ENCODE assay signal across 13 cellular contexts in the genomic region with DNA sequence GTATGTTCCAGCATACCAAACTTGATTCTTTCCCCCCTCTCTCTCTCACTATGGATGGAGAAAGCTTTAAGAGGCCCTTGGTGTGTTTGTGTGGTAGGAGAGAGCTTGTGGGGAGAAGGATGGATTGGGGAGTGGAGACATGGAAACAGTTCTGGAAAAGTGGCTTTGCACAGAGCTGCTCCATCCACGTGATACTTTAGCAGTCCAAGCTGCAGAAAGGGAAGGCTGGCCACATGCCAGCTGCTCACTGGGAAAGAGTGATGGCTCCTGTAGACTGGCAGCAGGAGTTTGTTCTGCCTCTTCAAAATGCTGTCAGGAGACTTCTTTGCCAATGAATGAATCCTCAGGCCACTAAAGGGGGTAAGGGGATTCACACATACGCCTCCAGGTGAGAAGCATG. TPM values are rescaled to one million over a fixed set of nuclear protein-coding genes. Genes with fewer than 3 reads are reported as not detected.
A peak's percentile ranks its signal among the peaks of the same experiment; 100 is the strongest.
DNase-seq lines count a peak whose midpoint lies in the region; ATAC-seq, FAIRE-seq and TF ChIP-seq lines count a peak whose summit lies in the region.
"Had no signal": no experiment of that assay in that cellular context is flagged by ENCODE, and none has a peak within 500 bp of the region (broad histone marks: within the 10 kb centered on the region; RNA-seq: fewer than 3 reads in every experiment).

No MANE protein-coding gene starts in this region.

- ATAC-seq in HG02885 (IDR thresholded peaks at IDR 0.05; ENCODE audit: poor library complexity, unreplicated experiment), result no peak
- ATAC-seq in activated CD8-positive, alpha-beta T cell treated with anti-CD3 and anti-CD28 coated beads for 36 hours, result no peak
- ATAC-seq: T-cell had no signal

- no peaks in the 10 kb centered on the region for H3K36me3 Mint-ChIP-seq in activated CD8-positive, alpha-beta T cell treated with anti-CD3 and anti-CD28 coated beads for 36 hours (ENCODE audit: low read depth)

- intact Hi-C loops in activated CD8-positive, alpha-beta T cell treated with anti-CD3 and anti-CD28 coated beads for 36 hours (cut with micrococcal nuclease), result no loop called here

- no peak for TF ChIP-seq EP300 in Ishikawa (IDR thresholded peaks at IDR 0.05; ENCODE audit: borderline replicate concordance)

- no peaks in the 10 kb centered on the region for H3K27me3 Mint-ChIP-seq in activated CD8-positive, alpha-beta T cell treated with anti-CD3 and anti-CD28 coated beads for 36 hours
- H3K27me3 Mint-ChIP-seq: T-cell had no signal

- CTCF ChIA-PET in activated CD8-positive, alpha-beta T cell treated with anti-CD3 and anti-CD28 coated beads for 36 hours (lab: Charles Lee), result interaction anchor here (1.1 to 1.2 kb wide), 2 partner anchors 21 to 567 kb away, joined by 3 to 4 read pairs; no protein-coding TSS in a partner anchor

- H3K9me3 Mint-ChIP-seq in activated CD8-positive, alpha-beta T cell treated with anti-CD3 and anti-CD28 coated beads for 36 hours, result no peaks in the 10 kb centered on the region
- H3K9me3 Mint-ChIP-seq: T-cell had no signal

- no peak for TF ChIP-seq CTCF in activated CD8-positive, alpha-beta T cell treated with anti-CD3 and anti-CD28 coated beads for 36 hours (IDR thresholded peaks at IDR 0.05)

- FAIRE-seq in urothelium cell line (lab: Jason Lieb, UNC), result no peak

- no peak overlapping the region for H3K27ac Mint-ChIP-seq in activated CD8-positive, alpha-beta T cell treated with anti-CD3 and anti-CD28 coated beads for 36 hours
- H3K27ac Mint-ChIP-seq: T-cell had no signal

- POLR2A ChIA-PET in activated CD8-positive, alpha-beta T cell treated with anti-CD3 and anti-CD28 coated beads for 36 hours (lab: Charles Lee), result no interaction called here

- H3K4me3 Mint-ChIP-seq in activated CD8-positive, alpha-beta T cell treated with anti-CD3 and anti-CD28 coated beads for 36 hours, result no peak overlapping the region
- H3K4me3 Mint-ChIP-seq: T-cell had no signal

- H3K4me1 Mint-ChIP-seq in activated CD8-positive, alpha-beta T cell treated with anti-CD3 and anti-CD28 coated beads for 36 hours (ENCODE audit: low read depth), result peaks cover 8% of the 10 kb centered on the region
- H3K4me1 Mint-ChIP-seq: T-cell had no signal

- DNase-seq in Ammon's horn (ENCODE audit: low spot score) (peak; percentile 53), astrocyte of the hippocampus (ENCODE audit: low read depth, low spot score) (peak; percentile 75), hypothalamus (lab: John Stamatoyannopoulos, UW) (peak in 31 of 51 donors; percentile 2 to 50 (median 24)), urothelium cell line (ENCODE audit: low spot score) (no peak), RPMI8226 (no peak)
- DNase-seq in activated CD8-positive, alpha-beta T cell treated with anti-CD3 and anti-CD28 coated beads for 36 hours, result no peak
- DNase-seq: activated CD4-positive, CD25-positive, alpha-beta regulatory T cell treated with anti-CD3 and anti-CD28 coated beads, Interleukin-2, amount 50 U/mL, for 72 hours; DMS153; NCI-H1694; stimulated activated CD4-positive, alpha-beta T cell treated with anti-CD3 and anti-CD28 coated beads, Interleukin-2, amount 100 ng/mL, for 48 hours; T-cell had no signal

- TF ChIP-seq RAD21 in Ishikawa (IDR thresholded peaks at IDR 0.05; ENCODE audit: low read depth), result no peak

TF ChIP-seq in Ishikawa, 13 proteins besides CTCF, POLR2A, EP300 and RAD21:
- TF ChIP-seq USF1 (IDR thresholded peaks at IDR 0.05) (peak; percentile 39; the same call in 1 of the 2 replicates), ZBTB7A (IDR thresholded peaks at IDR 0.05; ENCODE audit: low read depth) (no peak)

RNA-seq across cellular contexts. Expression of gene SEC24B, which starts 21.7 kb away (rescaled TPM):
- 10 to 100 TPM; 25.8 to 26.0 TPM for total RNA-seq in activated CD8-positive, alpha-beta T cell treated with anti-CD3 and anti-CD28 coated beads for 36 hours

Comparison
In these comparisons a context has a peak if more than half of its experiments do, and no peak if none do; other contexts are left out.
1. DNase-seq: peak in Ammon's horn (single experiment), astrocyte of the hippocampus (single experiment) and hypothalamus (31 of 51); none in urothelium cell line (single experiment), activated CD8-positive, alpha-beta T cell treated with anti-CD3 and anti-CD28 coated beads for 36 hours (single experiment) and RPMI8226 (single experiment).